1 cellular context compared by ENCODE assay signal in the genomic region with DNA sequence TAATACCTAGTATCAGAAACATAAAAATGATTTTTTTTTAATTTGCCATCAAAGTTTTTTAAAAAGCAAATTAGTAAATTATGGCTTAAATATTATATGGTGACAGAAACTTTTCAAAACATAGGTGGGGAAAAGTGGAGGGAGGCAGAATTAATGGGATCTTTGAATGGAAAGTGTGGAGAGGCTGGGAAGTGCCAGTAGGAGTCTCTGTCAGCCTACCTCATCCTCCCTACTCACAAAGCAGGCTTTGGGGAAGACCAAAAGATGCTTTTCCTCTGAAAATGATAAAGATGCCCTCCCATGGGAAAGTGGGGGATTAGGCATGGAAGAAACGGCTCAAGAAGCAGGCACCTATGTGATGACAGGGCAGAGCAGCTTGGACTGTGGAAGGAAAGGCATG.
TF ChIP-seq lines count a peak whose summit lies in the region.

No MANE protein-coding gene starts in this region.

TF ChIP-seq in WTC11, 78 proteins besides CTCF, POLR2A, EP300 and RAD21 (continued from another document):
- TF ChIP-seq, protein P1, sequence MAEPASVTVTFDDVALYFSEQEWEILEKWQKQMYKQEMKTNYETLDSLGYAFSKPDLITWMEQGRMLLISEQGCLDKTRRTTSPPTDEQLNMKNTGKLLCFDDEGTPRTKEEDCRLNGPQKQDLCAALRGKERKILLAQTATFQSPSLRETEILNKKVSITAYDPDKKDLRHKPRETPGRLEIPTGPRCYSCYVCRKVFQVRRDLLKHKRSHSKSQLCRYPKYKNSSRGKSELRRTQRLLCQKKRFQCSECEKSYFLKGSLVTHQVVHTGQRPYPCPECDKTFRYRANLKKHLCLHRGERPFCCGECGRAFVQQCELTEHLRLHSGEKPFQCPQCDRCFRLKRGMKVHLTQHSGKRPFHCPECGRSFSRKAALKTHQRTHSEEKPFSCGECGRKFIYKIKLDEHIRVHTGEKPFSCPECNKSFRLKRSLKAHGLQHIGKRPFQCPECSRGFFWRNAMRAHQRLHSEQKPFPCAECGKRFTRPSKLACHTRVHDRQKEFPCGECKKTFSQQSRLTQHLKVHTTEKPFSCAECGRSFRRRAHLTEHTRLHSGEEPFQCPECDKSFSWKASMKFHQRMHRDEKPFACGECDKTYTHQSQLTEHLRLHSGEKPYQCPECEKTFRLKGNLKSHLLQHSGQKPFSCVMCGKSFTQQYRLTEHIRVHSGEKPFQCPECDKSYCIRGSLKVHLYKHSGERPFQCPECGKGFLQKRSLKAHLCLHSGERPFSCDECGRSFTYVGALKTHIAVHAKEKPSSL (CRISPR knock-in tag; conservative IDR thresholded peaks at IDR 0.05) = no peak
- no peak for TF ChIP-seq GRHL2 (CRISPR knock-in tag; IDR thresholded peaks at IDR 0.05; ENCODE audit: insufficient replicate concordance, severe bottlenecking)
- TF ChIP-seq, protein P2, sequence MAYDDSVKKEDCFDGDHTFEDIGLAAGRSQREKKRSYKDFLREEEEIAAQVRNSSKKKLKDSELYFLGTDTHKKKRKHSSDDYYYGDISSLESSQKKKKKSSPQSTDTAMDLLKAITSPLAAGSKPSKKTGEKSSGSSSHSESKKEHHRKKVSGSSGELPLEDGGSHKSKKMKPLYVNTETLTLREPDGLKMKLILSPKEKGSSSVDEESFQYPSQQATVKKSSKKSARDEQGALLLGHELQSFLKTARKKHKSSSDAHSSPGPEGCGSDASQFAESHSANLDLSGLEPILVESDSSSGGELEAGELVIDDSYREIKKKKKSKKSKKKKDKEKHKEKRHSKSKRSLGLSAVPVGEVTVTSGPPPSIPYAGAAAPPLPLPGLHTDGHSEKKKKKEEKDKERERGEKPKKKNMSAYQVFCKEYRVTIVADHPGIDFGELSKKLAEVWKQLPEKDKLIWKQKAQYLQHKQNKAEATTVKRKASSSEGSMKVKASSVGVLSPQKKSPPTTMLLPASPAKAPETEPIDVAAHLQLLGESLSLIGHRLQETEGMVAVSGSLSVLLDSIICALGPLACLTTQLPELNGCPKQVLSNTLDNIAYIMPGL (CRISPR knock-in tag; IDR thresholded peaks at IDR 0.05) = no peak
